In the genomic region with DNA sequence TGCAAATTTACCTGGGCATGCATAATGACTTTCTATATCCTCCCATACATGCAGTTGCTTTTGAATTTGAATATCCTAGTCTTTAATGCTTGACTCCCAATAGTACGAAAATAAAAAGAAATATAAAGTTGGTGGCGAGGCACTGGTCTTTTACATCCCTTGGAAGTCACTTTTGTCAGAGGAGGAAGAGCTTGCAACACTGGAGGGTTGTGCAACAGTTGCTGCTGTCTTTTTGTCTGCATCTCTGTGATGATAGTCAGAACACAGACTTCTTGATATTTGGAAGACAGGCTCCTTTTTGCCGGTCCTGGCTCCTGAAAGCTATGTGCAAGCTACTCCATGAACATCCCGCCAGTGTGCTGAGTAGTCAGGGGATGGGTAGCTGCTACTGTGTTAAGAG, we compare ENCODE assay signal across 18 cellular contexts.
DNase-seq lines count a peak whose midpoint lies in the region; TF ChIP-seq lines count a peak whose summit lies in the region.
"Had no signal": no experiment of that assay in that cellular context is flagged by ENCODE, and none has a peak within 500 bp of the region (broad histone marks: within the 10 kb centered on the region; RNA-seq: fewer than 3 reads in every experiment).

No MANE protein-coding gene starts in this region.

- no peaks in the 10 kb centered on the region for H3K27me3 ChIP-seq in adipocyte (replicated peaks; ENCODE audit: control insufficient read depth, insufficient read depth, low read length)

- DNase-seq in SIG-M5 treated with dmso at 0.1 percent for 504 hours (lab: John Stamatoyannopoulos, UW; ENCODE audit: unreplicated experiment) (peak; percentile 45), SIG-M5 (lab: John Stamatoyannopoulos, UW) (no peak), NB4 (ENCODE audit: low read depth) (peak; percentile 15), adipocyte (ENCODE audit: low read depth) (peak; percentile 30), NCI-H146 (lab: John Stamatoyannopoulos, UW) (no peak), NCI-H524 treated with DMSO at 0.1 percent for 48 hours (lab: John Stamatoyannopoulos, UW) (no peak), GM19240 (ENCODE audit: insufficient read length, low spot score) (no peak)
- DNase-seq in effector CD8-positive, alpha-beta T cell (lab: John Stamatoyannopoulos, UW), result no peak
- DNase-seq: ACHN; C1 segment of cervical spinal cord; Calu3; CD4-positive, alpha-beta memory T cell; COR-L47; DMS53; DMS79 treated with DMSO at 0.1 percent for 48 hours; GF-D8; H7; HCEC 1CT had no signal

- H3K4me1 ChIP-seq in adipocyte (ENCODE audit: control insufficient read depth, insufficient read depth, low read length), result no peaks in the 10 kb centered on the region

- peaks cover 8% of the 10 kb centered on the region for H3K9me3 ChIP-seq in adipocyte (ENCODE audit: control insufficient read depth, low read length)

- TF ChIP-seq CTCF in NB4 (IDR thresholded peaks at IDR 0.05; ENCODE audit: low read depth, low read length), result no peak

- TF ChIP-seq POLR2A in NB4 (IDR thresholded peaks at IDR 0.05; ENCODE audit: extremely low read depth, insufficient read length), result no peak

- H3K4me3 ChIP-seq in NB4 (ENCODE audit: low read depth, low read length) (no peak overlapping the region), adipocyte (ENCODE audit: low read length) (no peak overlapping the region)

- H3K36me3 ChIP-seq in adipocyte (ENCODE audit: control insufficient read depth, insufficient read depth, low read length, severe bottlenecking), result no peaks in the 10 kb centered on the region

- no peak overlapping the region for H3K9ac ChIP-seq in adipocyte (ENCODE audit: low read length)

Comparison
In these comparisons a context has a peak if more than half of its experiments do, and no peak if none do; other contexts are left out.
1. DNase-seq: peak in SIG-M5 treated with dmso at 0.1 percent for 504 hours (single experiment), NB4 (single experiment) and adipocyte (single experiment); none in SIG-M5 (single experiment), effector CD8-positive, alpha-beta T cell (single experiment), NCI-H146 (single experiment), NCI-H524 treated with DMSO at 0.1 percent for 48 hours (single experiment) and GM19240 (single experiment).